In genomic region chr17:76726231-76726765, GRCh38 we compare ENCODE assay signal across 1 cellular context.
TF ChIP-seq lines count a peak whose summit lies in the region.

Gene JMJD6 (minus strand): TSS chr17:76726606. CDS start chr17:76726475, 131 bp downstream.

TF ChIP-seq in GM12878, 131 proteins besides CTCF, POLR2A, EP300 and RAD21 (continued from another document):
- TF ChIP-seq ESRRA (IDR thresholded peaks at IDR 0.05; ENCODE audit: low read length) (no peak), CREB1 (IDR thresholded peaks at IDR 0.05; ENCODE audit: low read depth) (peak; percentile 95), POLR2AphosphoS5 (IDR thresholded peaks at IDR 0.05; ENCODE audit: low read length) (peak; percentile 92; the same call in 1 of the 2 replicates), SMC3 (IDR thresholded peaks at IDR 0.05; ENCODE audit: borderline replicate concordance, low read length) (no peak), CHD2 (IDR thresholded peaks at IDR 0.05; ENCODE audit: borderline replicate concordance, low read depth, low read length) (peak; percentile 85), ZNF592 (IDR thresholded peaks at IDR 0.05) (peak; percentile 100), ZBED1 (IDR thresholded peaks at IDR 0.05; ENCODE audit: borderline replicate concordance) (0 out of 2 replicates have a peak, but pooled peaks have one; percentile 1), MLLT1 (IDR thresholded peaks at IDR 0.05) (0 out of 2 replicates have a peak, but pooled peaks have one; percentile 9), SIN3A (IDR thresholded peaks at IDR 0.05; ENCODE audit: low read depth, low read length) (peak; percentile 79; the same call in 1 of the 2 replicates), POLR2AphosphoS2 (IDR thresholded peaks at IDR 0.05; ENCODE audit: low read depth, low read length) (0 out of 2 replicates have a peak, but pooled peaks have one; percentile 29), ZNF207 (IDR thresholded peaks at IDR 0.05; ENCODE audit: borderline replicate concordance) (peak; percentile 45; the same call in 1 of the 2 replicates), NFXL1 (IDR thresholded peaks at IDR 0.05; ENCODE audit: borderline replicate concordance) (no peak), SMARCA5 (IDR thresholded peaks at IDR 0.05) (peak; percentile 63; the same call in 1 of the 2 replicates), RCOR1 (conservative IDR thresholded peaks at IDR 0.05; ENCODE audit: low read depth, low read length) (no peak), ETV6 (conservative IDR thresholded peaks at IDR 0.05 in 1 of 2, IDR thresholded peaks at IDR 0.05 in 1 of 2; ENCODE audit: borderline replicate concordance in 1 of 2, low read depth in 1 of 2) (no peak), YY1 (IDR thresholded peaks at IDR 0.05; ENCODE audit: low read depth, low read length) (peak; percentile 97), WRNIP1 (IDR thresholded peaks at IDR 0.05; ENCODE audit: borderline replicate concordance, low read depth, low read length) (no peak), CHD1 (IDR thresholded peaks at IDR 0.05; ENCODE audit: low read depth, low read length) (0 out of 2 replicates have a peak, but pooled peaks have one; percentile 64), MXI1 (IDR thresholded peaks at IDR 0.05; ENCODE audit: low read depth, low read length) (no peak), TCF3 (IDR thresholded peaks at IDR 0.05; ENCODE audit: borderline replicate concordance, insufficient read depth, low read depth, low read length) (peak; percentile 73; the same call in 1 of the 2 replicates), ZNF687 (IDR thresholded peaks at IDR 0.05) (no peak), NR2C1 (IDR thresholded peaks at IDR 0.05) (peak; percentile 71), JUNB (IDR thresholded peaks at IDR 0.05) (no peak), RELA (IDR thresholded peaks at IDR 0.05; ENCODE audit: borderline replicate concordance, partially characterized antibody) (no peak), NKRF (conservative IDR thresholded peaks at IDR 0.05) (peak; percentile 92), IRF5 (IDR thresholded peaks at IDR 0.05; ENCODE audit: borderline replicate concordance) (peak; percentile 65; the same call in 1 of the 2 replicates), LARP7 (IDR thresholded peaks at IDR 0.05) (peak; percentile 92; the same call in 1 of the 2 replicates), SP1 (IDR thresholded peaks at IDR 0.05; ENCODE audit: low read depth, low read length) (peak; percentile 89), IRF4 (IDR thresholded peaks at IDR 0.05; ENCODE audit: low read depth, low read length) (no peak), PAX8 (IDR thresholded peaks at IDR 0.05) (no peak)
